ENCODE assay signal across 1 cellular context in genomic region chr1:109925159-109925990, GRCh38.
TF ChIP-seq lines count a peak whose summit lies in the region.

No MANE protein-coding gene starts in this region.

TF ChIP-seq in IMR-90, 13 proteins besides CTCF, POLR2A, EP300 and RAD21 (continued from another document):
- TF ChIP-seq USF2 (IDR thresholded peaks at IDR 0.05; ENCODE audit: low read depth, low read length) (no peak), RFX5 (IDR thresholded peaks at IDR 0.05; ENCODE audit: low read depth, low read length) (no peak), ELK1 (IDR thresholded peaks at IDR 0.05; ENCODE audit: borderline replicate concordance, low read depth, low read length) (no peak), CEBPB (IDR thresholded peaks at IDR 0.05; ENCODE audit: low read depth, low read length) (no peak), MAFK (IDR thresholded peaks at IDR 0.05; ENCODE audit: low read depth, low read length) (no peak), BHLHE40 (IDR thresholded peaks at IDR 0.05; ENCODE audit: low read depth, low read length) (no peak), MXI1 (IDR thresholded peaks at IDR 0.05; ENCODE audit: borderline replicate concordance, low read depth, low read length) (no peak), CHD1 (IDR thresholded peaks at IDR 0.05; ENCODE audit: low read depth, low read length) (no peak), NFE2L2 (IDR thresholded peaks at IDR 0.05; ENCODE audit: low read depth, low read length) (no peak), RCOR1 (IDR thresholded peaks at IDR 0.05; ENCODE audit: insufficient replicate concordance, low read length) (no peak), MAZ (IDR thresholded peaks at IDR 0.05; ENCODE audit: borderline replicate concordance, low read depth, low read length) (no peak)
